8 cellular contexts compared by ENCODE assay signal in genomic region chr11:6603287-6604080, GRCh38. TPM values are rescaled to one million over a fixed set of nuclear protein-coding genes. Genes with fewer than 3 reads are reported as not detected.
DNase-seq lines count a peak whose midpoint lies in the region; ATAC-seq and TF ChIP-seq lines count a peak whose summit lies in the region.

ILK (plus strand) TSS chr11:6603774; CDS start chr11:6604272, 498 bp downstream.
RRP8 (minus strand) TSS chr11:6603616; CDS start chr11:6603502, 114 bp downstream.

- DNase-seq in AG08395 (ENCODE audit: low spot score) (peak; percentile 94), NCI-H2196 treated with DMSO at 0.1 percent for 48 hours (lab: John Stamatoyannopoulos, UW; ENCODE audit: unreplicated experiment) (peak; percentile 90), activated B cell treated with CpG ODN at 0.5 μM for 24 hours (peak; percentile 78), caudate nucleus (lab: John Stamatoyannopoulos, UW) (peak in 60 of 61 donors; percentile 64 to 93 (median 84)), iris pigment epithelial cell (ENCODE audit: low read depth) (peak; percentile 92)
- DNase-seq in stimulated activated CD4-positive, alpha-beta T cell treated with anti-CD3 and anti-CD28 coated beads, Interleukin-12 subunit alpha, Interleukin-12 subunit beta, amount 100 ng/mL, for 24 hours (ENCODE audit: low read depth in 2 of 2), result peak; percentile 75 to 81

- H3K36me3 Mint-ChIP-seq in activated B cell treated with CpG ODN at 0.5 μM for 24 hours (ENCODE audit: low read depth), result peaks cover 44% of the 10 kb centered on the region

- ATAC-seq in GM18907 (IDR thresholded peaks at IDR 0.05; ENCODE audit: unreplicated experiment) (peak; percentile 74), HG03135 (IDR thresholded peaks at IDR 0.05; ENCODE audit: unreplicated experiment) (peak; percentile 72), activated B cell treated with CpG ODN at 0.5 μM for 24 hours (ENCODE audit: low read depth) (peak; percentile 88)

- peak within 1 kb of the TSS; percentile 80 for H3K27ac ChIP-seq in caudate nucleus (ENCODE audit: low read depth, low read length)

- H3K4me3 Mint-ChIP-seq in activated B cell treated with CpG ODN at 0.5 μM for 24 hours, result no peak within 1 kb of the TSS

- TF ChIP-seq CTCF in activated B cell treated with CpG ODN at 0.5 μM for 24 hours (IDR thresholded peaks at IDR 0.05), result no peak

- intact Hi-C loops in activated B cell treated with CpG ODN at 0.5 μM for 24 hours (cut with micrococcal nuclease), result loop anchor here (1.0 to 5.0 kb wide), 10 partner anchors 9 to 369 kb away; partner anchors contain the start of genes ARFIP2, FHIP1B, MRPL17 and SMPD1

- POLR2A ChIA-PET in activated B cell treated with CpG ODN at 0.5 μM for 24 hours (lab: Charles Lee), result interaction anchor here (0.6 to 3.7 kb wide), 16 partner anchors 9 to 213 kb away, joined by 3 to 69 read pairs (median 5); partner anchors contain the start of genes ARFIP2, MRPL17, SMPD1 and TAF10

- no peaks in the 10 kb centered on the region for H3K9me3 Mint-ChIP-seq in activated B cell treated with CpG ODN at 0.5 μM for 24 hours

- H3K4me1 Mint-ChIP-seq in activated B cell treated with CpG ODN at 0.5 μM for 24 hours, result peaks cover 10% of the 10 kb centered on the region

- H3K27ac Mint-ChIP-seq in activated B cell treated with CpG ODN at 0.5 μM for 24 hours, result no peak within 1 kb of the TSS

- CTCF ChIA-PET in activated B cell treated with CpG ODN at 0.5 μM for 24 hours (lab: Charles Lee), result interaction anchor here (0.6 to 2.7 kb wide), 8 partner anchors 15 to 154 kb away, joined by 3 to 21 read pairs (median 5); partner anchors contain the start of genes MRPL17 and TPP1

- no peaks in the 10 kb centered on the region for H3K27me3 Mint-ChIP-seq in activated B cell treated with CpG ODN at 0.5 μM for 24 hours

RNA-seq across cellular contexts. Expression of gene ILK, which starts in this region (rescaled TPM):
- total RNA-seq in activated B cell treated with CpG ODN at 0.5 μM for 24 hours, result 113 and 128 TPM in 2 replicates

RNA-seq across cellular contexts. Expression of gene RRP8, which starts in this region (rescaled TPM):
- total RNA-seq in activated B cell treated with CpG ODN at 0.5 μM for 24 hours, result 29.1 and 30.5 TPM in 2 replicates

Comparison
In these comparisons a context has a peak if more than half of its experiments do, and no peak if none do; other contexts are left out.
1. Peak in every context shown above with its lines: DNase-seq, ATAC-seq and H3K27ac ChIP-seq.